In the genomic region with DNA sequence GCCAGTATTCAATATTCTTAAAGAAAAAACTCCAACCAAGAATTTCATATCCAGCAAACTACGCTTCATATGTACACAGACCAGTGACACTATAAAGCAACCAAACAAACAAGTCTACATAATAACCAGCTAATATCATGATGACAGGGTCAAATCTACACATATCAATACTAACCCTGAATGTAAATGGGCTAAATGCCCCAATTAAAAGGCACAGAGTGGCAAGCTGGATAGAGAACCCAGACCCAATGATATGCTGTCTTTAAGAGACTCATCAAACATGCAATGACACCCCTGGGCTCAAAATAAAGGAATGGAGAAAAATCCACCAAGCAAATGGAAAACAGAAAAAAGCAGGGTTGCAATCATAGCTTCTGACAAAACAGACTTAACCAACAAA, we compare ENCODE assay signal across 28 cellular contexts.
"Had no signal": no experiment of that assay in that cellular context is flagged by ENCODE, and none has a peak within 500 bp of the region (broad histone marks: within the 10 kb centered on the region; RNA-seq: fewer than 3 reads in every experiment).

No MANE protein-coding gene starts in this region.

- H3K4me1 Mint-ChIP-seq: stimulated activated effector memory CD8-positive, alpha-beta T cell treated with anti-CD3 and anti-CD28 coated beads, Interleukin-12 subunit alpha, Interleukin-12 subunit beta, amount 100 ng/mL, for 72 hours; stimulated activated memory B cell treated with anti-CD40 and anti-IgM and Interleukin-4, amounts not matched to agents 10 μg/mL and 1 μg/mL and 100 μg/mL, for 72 hours; stimulated activated naive B cell treated with anti-CD40 and anti-IgM and Interleukin-4, amounts not matched to agents 10 μg/mL and 1 μg/mL and 100 μg/mL, for 72 hours; stimulated activated naive CD8-positive, alpha-beta T cell treated with anti-CD3 and anti-CD28 coated beads, Interleukin-15, amount 100 ng/mL, for 72 hours had no signal

- ATAC-seq: stimulated activated effector memory CD8-positive, alpha-beta T cell treated with anti-CD3 and anti-CD28 coated beads, Interleukin-12 subunit alpha, Interleukin-12 subunit beta, amount 100 ng/mL, for 72 hours; stimulated activated memory B cell treated with anti-CD40 and anti-IgM and Interleukin-4, amounts not matched to agents 10 μg/mL and 1 μg/mL and 100 μg/mL, for 72 hours; stimulated activated naive B cell treated with anti-CD40 and anti-IgM and Interleukin-4, amounts not matched to agents 10 μg/mL and 1 μg/mL and 100 μg/mL, for 72 hours; stimulated activated naive CD8-positive, alpha-beta T cell treated with anti-CD3 and anti-CD28 coated beads, Interleukin-15, amount 100 ng/mL, for 72 hours; stimulated activated naive CD8-positive, alpha-beta T cell treated with anti-CD3 and anti-CD28 coated beads, Interleukin-15, Interleukin-2, amounts not matched to agents 100 U/mL and 50 U/mL, for 24 hours; upper lobe of right lung had no signal

- H3K9me3 ChIP-seq: testis, thyroid gland, upper lobe of right lung, uterus, vagina had no signal

- H3K36me3 Mint-ChIP-seq: stimulated activated effector memory CD8-positive, alpha-beta T cell treated with anti-CD3 and anti-CD28 coated beads, Interleukin-12 subunit alpha, Interleukin-12 subunit beta, amount 100 ng/mL, for 72 hours; type B pancreatic cell had no signal

- H3K27ac Mint-ChIP-seq: stimulated activated effector memory CD8-positive, alpha-beta T cell treated with anti-CD3 and anti-CD28 coated beads, Interleukin-12 subunit alpha, Interleukin-12 subunit beta, amount 100 ng/mL, for 72 hours; stimulated activated memory B cell treated with anti-CD40 and anti-IgM and Interleukin-4, amounts not matched to agents 10 μg/mL and 1 μg/mL and 100 μg/mL, for 72 hours; stimulated activated naive B cell treated with anti-CD40 and anti-IgM and Interleukin-4, amounts not matched to agents 10 μg/mL and 1 μg/mL and 100 μg/mL, for 72 hours; stimulated activated naive CD8-positive, alpha-beta T cell treated with anti-CD3 and anti-CD28 coated beads, Interleukin-15, amount 100 ng/mL, for 72 hours; stimulated activated naive CD8-positive, alpha-beta T cell treated with anti-CD3 and anti-CD28 coated beads, Interleukin-15, Interleukin-2, amounts not matched to agents 100 ng/mL and 50 ng/mL, for 24 hours; type B pancreatic cell had no signal

- H3K27ac ChIP-seq: stomach, suprapubic skin, testis, thoracic aorta, thyroid gland, tibial artery, tibial nerve, transverse colon, upper lobe of left lung, upper lobe of right lung, uterus, vagina had no signal

- H3K4me1 ChIP-seq: stomach, suprapubic skin, testis, thyroid gland, tibial artery, tibial nerve, transverse colon, upper lobe of left lung, upper lobe of right lung, uterus, vagina had no signal

- H3K4me3 ChIP-seq: stomach, suprapubic skin, testis, thoracic aorta, thyroid gland, tibial artery, tibial nerve, transverse colon, upper lobe of left lung, upper lobe of right lung, uterus, vagina had no signal

- H3K4me3 Mint-ChIP-seq: stimulated activated effector memory CD8-positive, alpha-beta T cell treated with anti-CD3 and anti-CD28 coated beads, Interleukin-12 subunit alpha, Interleukin-12 subunit beta, amount 100 ng/mL, for 72 hours; stimulated activated memory B cell treated with anti-CD40 and anti-IgM and Interleukin-4, amounts not matched to agents 10 μg/mL and 1 μg/mL and 100 μg/mL, for 72 hours; stimulated activated naive B cell treated with anti-CD40 and anti-IgM and Interleukin-4, amounts not matched to agents 10 μg/mL and 1 μg/mL and 100 μg/mL, for 72 hours; stimulated activated naive CD8-positive, alpha-beta T cell treated with anti-CD3 and anti-CD28 coated beads, Interleukin-15, amount 100 ng/mL, for 72 hours; stimulated activated naive CD8-positive, alpha-beta T cell treated with anti-CD3 and anti-CD28 coated beads, Interleukin-15, Interleukin-2, amounts not matched to agents 100 ng/mL and 50 ng/mL, for 24 hours; type B pancreatic cell had no signal

- H3K27me3 Mint-ChIP-seq: type B pancreatic cell had no signal

- DNase-seq: stimulated activated CD4-positive, alpha-beta T cell treated with anti-CD3 and anti-CD28 coated beads, Interleukin-2, amount 100 ng/mL, for 48 hours; stimulated activated CD4-positive, alpha-beta T cell treated with anti-CD3 and anti-CD28 coated beads, Interleukin-4, amount 100 ng/mL, for 1 hour; stimulated activated CD4-positive, alpha-beta T cell treated with anti-CD3 and anti-CD28 coated beads, Interleukin-4, amount 100 ng/mL, for 24 hours; stimulated activated CD4-positive, alpha-beta T cell treated with anti-CD3 and anti-CD28 coated beads, Interleukin-4, amount 100 ng/mL, for 4 hours; stimulated activated CD8-positive, alpha-beta memory T cell treated with anti-CD3 and anti-CD28 coated beads, Interleukin-4, amount 100 ng/mL, for 48 hours; stimulated activated naive B cell treated with anti-CD40 and anti-IgM and Interleukin-4, amounts not matched to agents 10 μg/mL and 1 μg/mL and 100 μg/mL, for 72 hours; stimulated activated naive CD4-positive, alpha-beta T cell; stimulated activated naive CD4-positive, alpha-beta T cell treated with Interleukin-2 at 50 U/mL for 16 hours; stimulated activated naive CD8-positive, alpha-beta T cell treated with anti-CD3 and anti-CD28 coated beads, Interleukin-15, amount 100 ng/mL, for 72 hours; stimulated activated naive CD8-positive, alpha-beta T cell treated with anti-CD3 and anti-CD28 coated beads, Interleukin-15, Interleukin-2, amounts not matched to agents 100 U/mL and 50 U/mL, for 24 hours; stomach; substantia nigra; testis; thyroid gland; tibial artery; transverse colon; trophoblast cell; upper lobe of left lung; upper lobe of right lung; uterus had no signal

- H3K36me3 ChIP-seq: stomach, suprapubic skin, thoracic aorta, thyroid gland, tibial artery, tibial nerve, transverse colon, upper lobe of left lung, upper lobe of right lung, uterus, vagina had no signal
